Comparison of ENCODE assay signal across 18 cellular contexts in the genomic region with DNA sequence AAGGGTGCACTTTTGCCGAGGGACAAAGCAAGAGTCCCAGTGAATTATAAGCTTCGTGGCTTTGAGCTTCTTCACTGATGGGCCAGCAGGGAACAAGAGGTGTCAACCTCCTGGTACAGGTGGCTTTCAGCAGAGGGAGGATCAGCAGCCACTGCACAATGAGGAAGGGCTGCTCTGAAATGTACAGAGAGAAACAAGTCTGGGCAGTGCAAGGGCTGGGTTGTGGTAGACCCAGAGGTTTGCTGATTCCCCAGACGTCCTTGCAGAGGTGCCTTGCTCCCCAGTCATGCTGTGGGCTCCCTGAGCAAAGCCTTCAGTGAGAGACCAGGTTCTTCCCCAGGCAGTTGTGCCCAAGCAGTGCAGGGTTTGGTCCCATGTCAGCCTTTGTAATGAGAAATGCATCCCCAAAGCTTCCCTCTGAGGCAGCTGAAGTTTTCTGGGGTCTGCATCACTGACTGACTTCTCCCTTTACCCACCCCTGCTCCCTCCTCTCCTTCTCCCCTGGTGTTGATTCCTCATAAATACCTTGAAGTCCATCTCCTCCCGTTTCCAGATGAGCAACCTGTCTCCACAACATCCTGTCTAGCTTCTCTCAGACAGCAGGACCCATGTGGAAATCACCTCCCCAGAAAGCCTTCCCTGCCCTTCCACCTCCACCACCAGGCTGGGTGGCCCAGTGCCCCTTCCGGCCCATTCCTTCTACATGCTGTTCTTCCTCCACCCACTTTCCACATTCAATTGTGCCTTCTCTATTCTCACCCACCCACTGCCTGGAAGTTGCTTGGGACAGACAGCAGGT.
DNase-seq lines count a peak whose midpoint lies in the region; ATAC-seq and TF ChIP-seq lines count a peak whose summit lies in the region.
"Had no signal": no experiment of that assay in that cellular context is flagged by ENCODE, and none has a peak within 500 bp of the region (broad histone marks: within the 10 kb centered on the region; RNA-seq: fewer than 3 reads in every experiment).

No MANE protein-coding gene starts in this region.

- H3K4me2 ChIP-seq in BLaER1 (peak overlapping the region; percentile 77), DND-41 (ENCODE audit: insufficient read depth, low read length) (no peak overlapping the region)

- TF ChIP-seq CTCF in DND-41 (IDR thresholded peaks at IDR 0.05; ENCODE audit: borderline replicate concordance, extremely low read depth, low read length, poor library complexity, severe bottlenecking) = no peak
- TF ChIP-seq CTCF in VCaP (conservative IDR thresholded peaks at IDR 0.05) = no peak
- no peak for TF ChIP-seq CTCF in GM20000 (IDR thresholded peaks at IDR 0.05; ENCODE audit: extremely low read depth, missing control alignments)

- no peaks in the 10 kb centered on the region for H3K79me2 ChIP-seq in DND-41 (ENCODE audit: insufficient read depth, low read length)

- no peak overlapping the region for H2AFZ ChIP-seq in DND-41 (ENCODE audit: low read depth, low read length)

- H3K36me3 ChIP-seq in BLaER1 (no peaks in the 10 kb centered on the region), DND-41 (ENCODE audit: insufficient read depth, low read length) (no peaks in the 10 kb centered on the region)

- no peaks in the 10 kb centered on the region for H3K27me3 ChIP-seq in BLaER1
- H3K27me3 ChIP-seq in DND-41 (ENCODE audit: insufficient read depth, low read length, poor library complexity) = no peaks in the 10 kb centered on the region

- H3K9me3 ChIP-seq in BLaER1 (peaks cover 30% of the 10 kb centered on the region), DND-41 (ENCODE audit: insufficient read depth, low read length, severe bottlenecking) (no peaks in the 10 kb centered on the region)
- H3K9me3 ChIP-seq: Caco-2 had no signal

- DNase-seq in DND-41 = peak; percentile 38
- DNase-seq in islet precursor cell = peak; percentile 59
- no peak for DNase-seq in EL
- no peak for DNase-seq in GM20000 (ENCODE audit: low spot score)
- no peak for DNase-seq in SKM-1 (lab: John Stamatoyannopoulos, UW; ENCODE audit: unreplicated experiment)
- DNase-seq: Caco-2; CD4-positive, alpha-beta T cell; DMS53; GF-D8; GOT3; H7; HFFc6; IMR-90 had no signal

- H4K20me1 ChIP-seq in BLaER1 (no peaks in the 10 kb centered on the region), DND-41 (ENCODE audit: insufficient read depth, low read length) (no peaks in the 10 kb centered on the region)

- H3K4me3 ChIP-seq in BLaER1 = no peak overlapping the region
- no peak overlapping the region for H3K4me3 ChIP-seq in DND-41 (ENCODE audit: low read depth in 1 of 2, low read length in 2 of 2)
- H3K4me3 ChIP-seq: K562 had no signal

- no peak overlapping the region for H3K9ac ChIP-seq in BLaER1
- H3K9ac ChIP-seq in DND-41 (ENCODE audit: low read depth, low read length) = peak overlapping the region; percentile 17; the same call in 1 of the 2 replicates

- H3K27ac ChIP-seq in BLaER1 (no peak overlapping the region; the same call in 1 of the 2 replicates), DND-41 (ENCODE audit: low read length) (peak overlapping the region; percentile 63), VCaP (peak overlapping the region; percentile 82; the same call in 1 of the 2 replicates)
- H3K27ac ChIP-seq: C4-2B had no signal

- ATAC-seq in DND-41 (ENCODE audit: insufficient read depth, low read depth) = peak; percentile 70
- ATAC-seq: HCT116, K562 had no signal

- H3K4me1 ChIP-seq in BLaER1 (peaks cover 42% of the 10 kb centered on the region), DND-41 (ENCODE audit: insufficient read depth, low read length) (peaks cover 63% of the 10 kb centered on the region)
- H3K4me1 ChIP-seq: Caco-2 had no signal

Comparison
In these comparisons a context has a peak if more than half of its experiments do, and no peak if none do; other contexts are left out.
1. DNase-seq: peak in DND-41 (single experiment) and islet precursor cell (single experiment); none in EL (single experiment), GM20000 (single experiment) and SKM-1 (single experiment).